ENCODE assay signal across 1 cellular context in genomic region chr9:33512535-33512934, GRCh38. TPM values are rescaled to one million over a fixed set of nuclear protein-coding genes. Genes with fewer than 3 reads are reported as not detected.
"Had no signal": no experiment of that assay in that cellular context is flagged by ENCODE, and none has a peak within 500 bp of the region (broad histone marks: within the 10 kb centered on the region; RNA-seq: fewer than 3 reads in every experiment).

No MANE protein-coding gene starts in this region.

RNA-seq across cellular contexts. Expression of gene ANKRD18B, which starts 11.5 kb away (rescaled TPM):
- total RNA-seq: fibroblast of villous mesenchyme had no signal
